ENCODE assay signal across 1 cellular context in genomic region chr2:46770622-46771021, GRCh38.
TF ChIP-seq lines count a peak whose summit lies in the region.

No MANE protein-coding gene starts in this region.

TF ChIP-seq in HepG2, 621 proteins besides CTCF, POLR2A, EP300 and RAD21 (continued from another document and continues in another):
- TF ChIP-seq, protein P1, sequence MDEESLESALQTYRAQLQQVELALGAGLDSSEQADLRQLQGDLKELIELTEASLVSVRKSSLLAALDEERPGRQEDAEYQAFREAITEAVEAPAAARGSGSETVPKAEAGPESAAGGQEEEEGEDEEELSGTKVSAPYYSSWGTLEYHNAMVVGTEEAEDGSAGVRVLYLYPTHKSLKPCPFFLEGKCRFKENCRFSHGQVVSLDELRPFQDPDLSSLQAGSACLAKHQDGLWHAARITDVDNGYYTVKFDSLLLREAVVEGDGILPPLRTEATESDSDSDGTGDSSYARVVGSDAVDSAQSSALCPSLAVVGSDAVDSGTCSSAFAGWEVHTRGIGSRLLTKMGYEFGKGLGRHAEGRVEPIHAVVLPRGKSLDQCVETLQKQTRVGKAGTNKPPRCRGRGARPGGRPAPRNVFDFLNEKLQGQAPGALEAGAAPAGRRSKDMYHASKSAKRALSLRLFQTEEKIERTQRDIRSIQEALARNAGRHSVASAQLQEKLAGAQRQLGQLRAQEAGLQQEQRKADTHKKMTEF (CRISPR knock-in tag; IDR thresholded peaks at IDR 0.05) = peak; percentile 28; the same call in 1 of the 2 replicates
- no peak for TF ChIP-seq PTBP1 (IDR thresholded peaks at IDR 0.05; ENCODE audit: low read depth, low read length, poor library complexity, severe bottlenecking)
- peak; percentile 27; the same call in 1 of the 2 replicates for TF ChIP-seq FOXJ3 (CRISPR knock-in tag; IDR thresholded peaks at IDR 0.05; ENCODE audit: borderline replicate concordance)
- peak; percentile 10 for TF ChIP-seq ZEB1 (IDR thresholded peaks at IDR 0.05; ENCODE audit: insufficient replicate concordance, low read depth)
- peak; percentile 52; the same call in 1 of the 2 replicates for TF ChIP-seq MIER3 (CRISPR knock-in tag; IDR thresholded peaks at IDR 0.05; ENCODE audit: borderline replicate concordance)
- TF ChIP-seq PPARG (CRISPR knock-in tag; conservative IDR thresholded peaks at IDR 0.05) = 0 out of 2 replicates have a peak, but pooled peaks have one; percentile 25
- TF ChIP-seq, protein P2, sequence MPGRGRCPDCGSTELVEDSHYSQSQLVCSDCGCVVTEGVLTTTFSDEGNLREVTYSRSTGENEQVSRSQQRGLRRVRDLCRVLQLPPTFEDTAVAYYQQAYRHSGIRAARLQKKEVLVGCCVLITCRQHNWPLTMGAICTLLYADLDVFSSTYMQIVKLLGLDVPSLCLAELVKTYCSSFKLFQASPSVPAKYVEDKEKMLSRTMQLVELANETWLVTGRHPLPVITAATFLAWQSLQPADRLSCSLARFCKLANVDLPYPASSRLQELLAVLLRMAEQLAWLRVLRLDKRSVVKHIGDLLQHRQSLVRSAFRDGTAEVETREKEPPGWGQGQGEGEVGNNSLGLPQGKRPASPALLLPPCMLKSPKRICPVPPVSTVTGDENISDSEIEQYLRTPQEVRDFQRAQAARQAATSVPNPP (CRISPR knock-in tag; IDR thresholded peaks at IDR 0.05) = 0 out of 2 replicates have a peak, but pooled peaks have one; percentile 40
- peak; percentile 28; the same call in 1 of the 2 replicates for TF ChIP-seq KAT8 (CRISPR knock-in tag; IDR thresholded peaks at IDR 0.05)
- TF ChIP-seq ZNF75D (CRISPR knock-in tag; IDR thresholded peaks at IDR 0.05; ENCODE audit: borderline replicate concordance) = no peak
- TF ChIP-seq DR1 (CRISPR knock-in tag; IDR thresholded peaks at IDR 0.05) = no peak
- 0 out of 2 replicates have a peak, but pooled peaks have one; percentile 16 for TF ChIP-seq TBX2 (CRISPR knock-in tag; IDR thresholded peaks at IDR 0.05; ENCODE audit: borderline replicate concordance)
- peak; percentile 93 for TF ChIP-seq ZNF3 (CRISPR knock-in tag; IDR thresholded peaks at IDR 0.05)
- TF ChIP-seq ZNF136 (CRISPR knock-in tag; IDR thresholded peaks at IDR 0.05; ENCODE audit: low read depth) = no peak
- peak; percentile 84 for TF ChIP-seq JUND (CRISPR knock-in tag; IDR thresholded peaks at IDR 0.05)
- no peak for TF ChIP-seq MYC (CRISPR knock-in tag; IDR thresholded peaks at IDR 0.05; ENCODE audit: borderline replicate concordance)
- no peak for TF ChIP-seq NCOA1 (CRISPR knock-in tag; IDR thresholded peaks at IDR 0.05)
- TF ChIP-seq NFIC (IDR thresholded peaks at IDR 0.05; ENCODE audit: low read length) = peak; percentile 68; the same call in 1 of the 2 replicates
- TF ChIP-seq ARID2 (CRISPR knock-in tag; IDR thresholded peaks at IDR 0.05; ENCODE audit: borderline replicate concordance) = no peak
- no peak for TF ChIP-seq ZNF841 (CRISPR knock-in tag; IDR thresholded peaks at IDR 0.05; ENCODE audit: borderline replicate concordance)
- TF ChIP-seq, protein P3, sequence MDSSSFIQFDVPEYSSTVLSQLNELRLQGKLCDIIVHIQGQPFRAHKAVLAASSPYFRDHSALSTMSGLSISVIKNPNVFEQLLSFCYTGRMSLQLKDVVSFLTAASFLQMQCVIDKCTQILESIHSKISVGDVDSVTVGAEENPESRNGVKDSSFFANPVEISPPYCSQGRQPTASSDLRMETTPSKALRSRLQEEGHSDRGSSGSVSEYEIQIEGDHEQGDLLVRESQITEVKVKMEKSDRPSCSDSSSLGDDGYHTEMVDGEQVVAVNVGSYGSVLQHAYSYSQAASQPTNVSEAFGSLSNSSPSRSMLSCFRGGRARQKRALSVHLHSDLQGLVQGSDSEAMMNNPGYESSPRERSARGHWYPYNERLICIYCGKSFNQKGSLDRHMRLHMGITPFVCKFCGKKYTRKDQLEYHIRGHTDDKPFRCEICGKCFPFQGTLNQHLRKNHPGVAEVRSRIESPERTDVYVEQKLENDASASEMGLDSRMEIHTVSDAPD (CRISPR knock-in tag; IDR thresholded peaks at IDR 0.05) = peak; percentile 68; the same call in 1 of the 2 replicates
- TF ChIP-seq CENPT (CRISPR knock-in tag; IDR thresholded peaks at IDR 0.05; ENCODE audit: low read depth) = no peak
- TF ChIP-seq FOSL2 (CRISPR knock-in tag; IDR thresholded peaks at IDR 0.05) = peak; percentile 86
- no peak for TF ChIP-seq ZNF318 (CRISPR knock-in tag; IDR thresholded peaks at IDR 0.05)
- TF ChIP-seq HMGXB4 (CRISPR knock-in tag; IDR thresholded peaks at IDR 0.05; ENCODE audit: borderline replicate concordance in 1 of 2, low read depth in 1 of 2) = no peak
- TF ChIP-seq ZNF12 (CRISPR knock-in tag; IDR thresholded peaks at IDR 0.05) = 0 out of 2 replicates have a peak, but pooled peaks have one; percentile 23
- TF ChIP-seq DNMT1 (CRISPR knock-in tag; IDR thresholded peaks at IDR 0.05) = no peak
- no peak for TF ChIP-seq ELF3 (CRISPR knock-in tag; IDR thresholded peaks at IDR 0.05)
- TF ChIP-seq ATM (IDR thresholded peaks at IDR 0.05; ENCODE audit: borderline replicate concordance) = no peak
- TF ChIP-seq FOXK1 (CRISPR knock-in tag; IDR thresholded peaks at IDR 0.05; ENCODE audit: borderline replicate concordance, low read depth) = 0 out of 2 replicates have a peak, but pooled peaks have one; percentile 36
- no peak for TF ChIP-seq FOXC1 (CRISPR knock-in tag; IDR thresholded peaks at IDR 0.05; ENCODE audit: borderline replicate concordance)
- TF ChIP-seq, protein P4, sequence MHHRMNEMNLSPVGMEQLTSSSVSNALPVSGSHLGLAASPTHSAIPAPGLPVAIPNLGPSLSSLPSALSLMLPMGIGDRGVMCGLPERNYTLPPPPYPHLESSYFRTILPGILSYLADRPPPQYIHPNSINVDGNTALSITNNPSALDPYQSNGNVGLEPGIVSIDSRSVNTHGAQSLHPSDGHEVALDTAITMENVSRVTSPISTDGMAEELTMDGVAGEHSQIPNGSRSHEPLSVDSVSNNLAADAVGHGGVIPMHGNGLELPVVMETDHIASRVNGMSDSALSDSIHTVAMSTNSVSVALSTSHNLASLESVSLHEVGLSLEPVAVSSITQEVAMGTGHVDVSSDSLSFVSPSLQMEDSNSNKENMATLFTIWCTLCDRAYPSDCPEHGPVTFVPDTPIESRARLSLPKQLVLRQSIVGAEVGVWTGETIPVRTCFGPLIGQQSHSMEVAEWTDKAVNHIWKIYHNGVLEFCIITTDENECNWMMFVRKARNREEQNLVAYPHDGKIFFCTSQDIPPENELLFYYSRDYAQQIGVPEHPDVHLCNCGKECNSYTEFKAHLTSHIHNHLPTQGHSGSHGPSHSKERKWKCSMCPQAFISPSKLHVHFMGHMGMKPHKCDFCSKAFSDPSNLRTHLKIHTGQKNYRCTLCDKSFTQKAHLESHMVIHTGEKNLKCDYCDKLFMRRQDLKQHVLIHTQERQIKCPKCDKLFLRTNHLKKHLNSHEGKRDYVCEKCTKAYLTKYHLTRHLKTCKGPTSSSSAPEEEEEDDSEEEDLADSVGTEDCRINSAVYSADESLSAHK (CRISPR knock-in tag; IDR thresholded peaks at IDR 0.05; ENCODE audit: borderline replicate concordance) = no peak
- TF ChIP-seq PHF21A (CRISPR knock-in tag; IDR thresholded peaks at IDR 0.05) = peak; percentile 52; the same call in 1 of the 2 replicates
- TF ChIP-seq PRDM10 (CRISPR knock-in tag; IDR thresholded peaks at IDR 0.05; ENCODE audit: low read depth) = peak; percentile 19; the same call in 1 of the 2 replicates
- peak; percentile 23; the same call in 1 of the 2 replicates for TF ChIP-seq JUNB (CRISPR knock-in tag; IDR thresholded peaks at IDR 0.05; ENCODE audit: borderline replicate concordance)
- TF ChIP-seq SALL1 (CRISPR knock-in tag; IDR thresholded peaks at IDR 0.05) = peak; percentile 57
- no peak for TF ChIP-seq ZNF512 (CRISPR knock-in tag; IDR thresholded peaks at IDR 0.05)
